ENCODE assay signal across 1 cellular context in genomic region chr10:11697718-11698527, GRCh38.
TF ChIP-seq lines count a peak whose summit lies in the region.

No MANE protein-coding gene starts in this region.

TF ChIP-seq in GM23338, 12 proteins besides CTCF, POLR2A, EP300 and RAD21 (continued from another document):
- TF ChIP-seq, protein P1, sequence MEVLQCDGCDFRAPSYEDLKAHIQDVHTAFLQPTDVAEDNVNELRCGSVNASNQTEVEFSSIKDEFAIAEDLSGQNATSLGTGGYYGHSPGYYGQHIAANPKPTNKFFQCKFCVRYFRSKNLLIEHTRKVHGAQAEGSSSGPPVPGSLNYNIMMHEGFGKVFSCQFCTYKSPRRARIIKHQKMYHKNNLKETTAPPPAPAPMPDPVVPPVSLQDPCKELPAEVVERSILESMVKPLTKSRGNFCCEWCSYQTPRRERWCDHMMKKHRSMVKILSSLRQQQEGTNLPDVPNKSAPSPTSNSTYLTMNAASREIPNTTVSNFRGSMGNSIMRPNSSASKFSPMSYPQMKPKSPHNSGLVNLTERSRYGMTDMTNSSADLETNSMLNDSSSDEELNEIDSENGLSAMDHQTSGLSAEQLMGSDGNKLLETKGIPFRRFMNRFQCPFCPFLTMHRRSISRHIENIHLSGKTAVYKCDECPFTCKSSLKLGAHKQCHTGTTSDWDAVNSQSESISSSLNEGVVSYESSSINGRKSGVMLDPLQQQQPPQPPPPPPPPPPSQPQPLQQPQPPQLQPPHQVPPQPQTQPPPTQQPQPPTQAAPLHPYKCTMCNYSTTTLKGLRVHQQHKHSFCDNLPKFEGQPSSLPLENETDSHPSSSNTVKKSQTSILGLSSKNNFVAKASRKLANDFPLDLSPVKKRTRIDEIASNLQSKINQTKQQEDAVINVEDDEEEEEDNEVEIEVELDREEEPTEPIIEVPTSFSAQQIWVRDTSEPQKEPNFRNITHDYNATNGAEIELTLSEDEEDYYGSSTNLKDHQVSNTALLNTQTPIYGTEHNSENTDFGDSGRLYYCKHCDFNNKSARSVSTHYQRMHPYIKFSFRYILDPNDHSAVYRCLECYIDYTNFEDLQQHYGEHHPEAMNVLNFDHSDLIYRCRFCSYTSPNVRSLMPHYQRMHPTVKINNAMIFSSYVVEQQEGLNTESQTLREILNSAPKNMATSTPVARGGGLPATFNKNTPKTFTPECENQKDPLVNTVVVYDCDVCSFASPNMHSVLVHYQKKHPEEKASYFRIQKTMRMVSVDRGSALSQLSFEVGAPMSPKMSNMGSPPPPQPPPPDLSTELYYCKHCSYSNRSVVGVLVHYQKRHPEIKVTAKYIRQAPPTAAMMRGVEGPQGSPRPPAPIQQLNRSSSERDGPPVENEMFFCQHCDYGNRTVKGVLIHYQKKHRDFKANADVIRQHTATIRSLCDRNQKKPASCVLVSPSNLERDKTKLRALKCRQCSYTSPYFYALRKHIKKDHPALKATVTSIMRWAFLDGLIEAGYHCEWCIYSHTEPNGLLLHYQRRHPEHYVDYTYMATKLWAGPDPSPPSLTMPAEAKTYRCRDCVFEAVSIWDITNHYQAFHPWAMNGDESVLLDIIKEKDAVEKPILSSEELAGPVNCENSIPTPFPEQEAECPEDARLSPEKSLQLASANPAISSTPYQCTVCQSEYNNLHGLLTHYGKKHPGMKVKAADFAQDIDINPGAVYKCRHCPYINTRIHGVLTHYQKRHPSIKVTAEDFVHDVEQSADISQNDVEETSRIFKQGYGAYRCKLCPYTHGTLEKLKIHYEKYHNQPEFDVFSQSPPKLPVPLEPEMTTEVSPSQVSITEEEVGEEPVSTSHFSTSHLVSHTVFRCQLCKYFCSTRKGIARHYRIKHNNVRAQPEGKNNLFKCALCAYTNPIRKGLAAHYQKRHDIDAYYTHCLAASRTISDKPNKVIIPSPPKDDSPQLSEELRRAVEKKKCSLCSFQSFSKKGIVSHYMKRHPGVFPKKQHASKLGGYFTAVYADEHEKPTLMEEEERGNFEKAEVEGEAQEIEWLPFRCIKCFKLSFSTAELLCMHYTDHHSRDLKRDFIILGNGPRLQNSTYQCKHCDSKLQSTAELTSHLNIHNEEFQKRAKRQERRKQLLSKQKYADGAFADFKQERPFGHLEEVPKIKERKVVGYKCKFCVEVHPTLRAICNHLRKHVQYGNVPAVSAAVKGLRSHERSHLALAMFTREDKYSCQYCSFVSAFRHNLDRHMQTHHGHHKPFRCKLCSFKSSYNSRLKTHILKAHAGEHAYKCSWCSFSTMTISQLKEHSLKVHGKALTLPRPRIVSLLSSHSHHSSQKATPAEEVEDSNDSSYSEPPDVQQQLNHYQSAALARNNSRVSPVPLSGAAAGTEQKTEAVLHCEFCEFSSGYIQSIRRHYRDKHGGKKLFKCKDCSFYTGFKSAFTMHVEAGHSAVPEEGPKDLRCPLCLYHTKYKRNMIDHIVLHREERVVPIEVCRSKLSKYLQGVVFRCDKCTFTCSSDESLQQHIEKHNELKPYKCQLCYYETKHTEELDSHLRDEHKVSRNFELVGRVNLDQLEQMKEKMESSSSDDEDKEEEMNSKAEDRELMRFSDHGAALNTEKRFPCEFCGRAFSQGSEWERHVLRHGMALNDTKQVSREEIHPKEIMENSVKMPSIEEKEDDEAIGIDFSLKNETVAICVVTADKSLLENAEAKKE (CRISPR knock-in tag; IDR thresholded peaks at IDR 0.05), result no peak
- no peak for TF ChIP-seq POLR2AphosphoS5 (IDR thresholded peaks at IDR 0.05; ENCODE audit: low read depth)
- TF ChIP-seq REST (IDR thresholded peaks at IDR 0.05; ENCODE audit: unreplicated experiment), result no peak
- no peak for TF ChIP-seq CREB1 (CRISPR knock-in tag; IDR thresholded peaks at IDR 0.05; ENCODE audit: low read depth)
